12 cellular contexts compared by ENCODE assay signal in genomic region chr6:42137192-42137753, GRCh38. TPM values are rescaled to one million over a fixed set of nuclear protein-coding genes. Genes with fewer than 3 reads are reported as not detected.
DNase-seq lines count a peak whose midpoint lies in the region; ATAC-seq and TF ChIP-seq lines count a peak whose summit lies in the region.
"Had no signal": no experiment of that assay in that cellular context is flagged by ENCODE, and none has a peak within 500 bp of the region (broad histone marks: within the 10 kb centered on the region; RNA-seq: fewer than 3 reads in every experiment).

No MANE protein-coding gene starts in this region.

- POLR2A ChIA-PET in A673 (lab: Charles Lee; ENCODE audit: low non-redundant PET): no interaction called here

- CTCF ChIA-PET in A673 (lab: Charles Lee): no interaction called here

- H3K27me3 ChIP-seq in A673 (replicated peaks; ENCODE audit: insufficient read depth, low read depth, low read length, poor library complexity): no peaks in the 10 kb centered on the region

- H3K36me3 ChIP-seq in A673 (ENCODE audit: insufficient read depth, low read length, poor library complexity, severe bottlenecking) (no peaks in the 10 kb centered on the region), mucosa of descending colon (ENCODE audit: low read depth) (no peaks in the 10 kb centered on the region)

- H3K4me3 Mint-ChIP-seq in chondrocyte (ENCODE audit: unreplicated experiment): no peak overlapping the region

- TF ChIP-seq CTCF in A673 (conservative IDR thresholded peaks at IDR 0.05; ENCODE audit: low read depth, low read length) (no peak), chondrocyte (IDR thresholded peaks at IDR 0.05) (no peak), mucosa of descending colon (IDR thresholded peaks at IDR 0.05) (no peak)

- H3K4me3 ChIP-seq in A673 (ENCODE audit: low read depth, low read length, poor library complexity, severe bottlenecking) (no peak overlapping the region), mucosa of descending colon (no peak overlapping the region)

- no TSS peak for BruUV-seq in A673 (replicated peaks; lab: Mats Ljungman, UMichigan)

- H3K4me1 ChIP-seq in A673 (ENCODE audit: insufficient read depth, low read length, poor library complexity, severe bottlenecking) (peaks cover 29% of the 10 kb centered on the region), mucosa of descending colon (ENCODE audit: low read depth) (peaks cover 40% of the 10 kb centered on the region)

- peaks cover 35% of the 10 kb centered on the region for H3K4me1 Mint-ChIP-seq in chondrocyte (ENCODE audit: low read depth)

- intact Hi-C loops in A673 (cut with micrococcal nuclease; ENCODE audit: unreplicated experiment) (no loop called here), mucosa of descending colon (cut with DNase I, micrococcal nuclease) (no loop called here)

- H3K27ac ChIP-seq in A673 (ENCODE audit: low read depth, low read length, poor library complexity, severe bottlenecking): peak overlapping the region; percentile 41

- peak; percentile 50 for ATAC-seq in mucosa of descending colon
- ATAC-seq in HG03280 (IDR thresholded peaks at IDR 0.05; ENCODE audit: unreplicated experiment): no peak
- no peak for ATAC-seq in GM19395 (IDR thresholded peaks at IDR 0.05; ENCODE audit: unreplicated experiment)
- no peak for ATAC-seq in GM18498 (IDR thresholded peaks at IDR 0.05; ENCODE audit: unreplicated experiment)

- H3K27me3 Mint-ChIP-seq in chondrocyte (ENCODE audit: low read depth): no peaks in the 10 kb centered on the region

- H3K36me3 Mint-ChIP-seq in chondrocyte (ENCODE audit: low read depth): no peaks in the 10 kb centered on the region

- H3K9me3 ChIP-seq in A673 (ENCODE audit: low read depth, low read length, poor library complexity, severe bottlenecking) (no peaks in the 10 kb centered on the region), mucosa of descending colon (no peaks in the 10 kb centered on the region)

- no peaks in the 10 kb centered on the region for H3K9me3 Mint-ChIP-seq in chondrocyte (ENCODE audit: low read depth)

- peak overlapping the region; percentile 59 for H3K27ac Mint-ChIP-seq in chondrocyte (ENCODE audit: unreplicated experiment)

- DNase-seq in A673 (ENCODE audit: low spot score) (no peak), M059J (ENCODE audit: low read depth) (peak; percentile 73), chondrocyte (ENCODE audit: low spot score) (no peak), mucosa of descending colon (peak in 2 of 3 donors; percentile 65 to 73), activated gamma-delta T cell treated with Interleukin-2 at 50 U/mL for 16 hours (no peak)
- DNase-seq: activated naive CD4-positive, alpha-beta T cell; C1 segment of cervical spinal cord; NCI-H2081 had no signal

RNA-seq across cellular contexts. Expression of gene C6orf132, which starts 5.1 kb away (rescaled TPM):
- total RNA-seq in A673 (2021): 0.04 and 0.15 TPM in 2 replicates
- 0.30 and 2.2 TPM in 2 replicates for total RNA-seq in M059J (2014; rRNA removed; shearing (Covaris generic))
- 0.75 to 5.8 TPM (median 5.2 TPM) in 3 replicates for total RNA-seq in chondrocyte
- 10 to 100 TPM; 22.2 to 67.6 (median 57.6) TPM for total RNA-seq in mucosa of descending colon

RNA-seq across cellular contexts. Expression of gene GUCA1A, which starts 35.9 kb away (rescaled TPM):
- total RNA-seq in A673 (2021): not detected in 2 replicates
- not detected in 2 replicates for total RNA-seq in M059J (2014; rRNA removed; shearing (Covaris generic))
- 0.38 TPM in 1 of 3 replicates, not detected in the others for total RNA-seq in chondrocyte
- not detected for total RNA-seq in mucosa of descending colon
- total RNA-seq: mesenteric fat pad had no signal

RNA-seq across cellular contexts. Expression of gene GUCA1B, which starts 57.5 kb away (rescaled TPM):
- 1.7 and 2.0 TPM in 2 replicates for total RNA-seq in A673 (2021)
- 0.27 TPM in 1 of 2 replicates, not detected in the other for total RNA-seq in M059J (2014; rRNA removed; shearing (Covaris generic))
- total RNA-seq in chondrocyte: 0.54 to 1.1 TPM (median 0.77 TPM) in 3 replicates
- 1 to 10 TPM in 1 of 3 donors, under 1 TPM in 2; 0.81 to 3.1 (median 0.99) TPM for total RNA-seq in mucosa of descending colon

Comparison
In these comparisons a context has a peak if more than half of its experiments do, and no peak if none do; other contexts are left out.
1. DNase-seq: peak in M059J (single experiment) and mucosa of descending colon (2 of 3); none in A673 (single experiment), chondrocyte (single experiment) and activated gamma-delta T cell treated with Interleukin-2 at 50 U/mL for 16 hours (single experiment).